14 cellular contexts compared by ENCODE assay signal in genomic region chr21:17391811-17392340, GRCh38.
"Had no signal": no experiment of that assay in that cellular context is flagged by ENCODE, and none has a peak within 500 bp of the region (broad histone marks: within the 10 kb centered on the region; RNA-seq: fewer than 3 reads in every experiment).

No MANE protein-coding gene starts in this region.

- H3K36me3 Mint-ChIP-seq: activated naive CD8-positive, alpha-beta T cell treated with anti-CD3 and anti-CD28 coated beads, Interleukin-2, amount 10 ng/mL, durations not matched to agents 7 days and 5 days; type B pancreatic cell had no signal

- ATAC-seq: activated T-cell treated with anti-CD3 and anti-CD28 coated beads, Interleukin-2, amount 50 U/mL, for 72 hours had no signal

- H3K27ac ChIP-seq: ovary had no signal

- H3K27me3 Mint-ChIP-seq: activated CD4-positive, alpha-beta memory T cell treated with anti-CD3 and anti-CD28 coated beads, Interleukin-2, amount 10 ng/mL, durations not matched to agents 7 days and 5 days; activated naive CD8-positive, alpha-beta T cell treated with anti-CD3 and anti-CD28 coated beads, Interleukin-2, amount 10 ng/mL, durations not matched to agents 7 days and 5 days; type B pancreatic cell had no signal

- H3K4me1 Mint-ChIP-seq: activated CD4-positive, alpha-beta memory T cell treated with anti-CD3 and anti-CD28 coated beads, Interleukin-2, amount 10 ng/mL, durations not matched to agents 7 days and 5 days; activated naive CD8-positive, alpha-beta T cell treated with anti-CD3 and anti-CD28 coated beads, Interleukin-2, amount 10 ng/mL, durations not matched to agents 7 days and 5 days had no signal

- H3K36me3 ChIP-seq: ovary had no signal

- DNase-seq: activated CD4-positive, alpha-beta memory T cell treated with anti-CD3 and anti-CD28 coated beads, Interleukin-2, amount 10 ng/mL, durations not matched to agents 7 days and 5 days; activated CD4-positive, alpha-beta T cell treated with anti-CD3 and anti-CD28 coated beads for 1 hour; activated gamma-delta T cell treated with Interleukin-2 at 50 U/mL for 16 hours; activated naive CD8-positive, alpha-beta T cell treated with anti-CD3 and anti-CD28 coated beads, Interleukin-2, amount 10 ng/mL, durations not matched to agents 7 days and 5 days; activated T-cell treated with anti-CD3 and anti-CD28 coated beads, Interleukin-2, amount 50 U/mL, for 72 hours; aorta; foreskin melanocyte; kidney glomerular epithelial cell; ovary; stimulated activated CD4-positive, alpha-beta T cell treated with anti-CD3 and anti-CD28 coated beads, Interleukin-12 subunit alpha, Interleukin-12 subunit beta, amount 100 ng/mL, for 4 hours; stimulated activated naive CD4-positive, alpha-beta T cell; substantia nigra had no signal

- H3K27ac Mint-ChIP-seq: activated CD4-positive, alpha-beta memory T cell treated with anti-CD3 and anti-CD28 coated beads, Interleukin-2, amount 10 ng/mL, durations not matched to agents 7 days and 5 days; activated naive CD8-positive, alpha-beta T cell treated with anti-CD3 and anti-CD28 coated beads, Interleukin-2, amount 10 ng/mL, durations not matched to agents 7 days and 5 days; activated T-cell treated with anti-CD3 and anti-CD28 coated beads, Interleukin-2, amount 50 U/mL, for 72 hours; T-helper 2 cell treated with Interferon-gamma antibody and Interleukin-4, amounts not matched to agents 5 μg/mL and 100 μg/mL, for 36 hours; type B pancreatic cell had no signal

- H3K4me3 Mint-ChIP-seq: activated CD4-positive, alpha-beta memory T cell treated with anti-CD3 and anti-CD28 coated beads, Interleukin-2, amount 10 ng/mL, durations not matched to agents 7 days and 5 days; activated naive CD8-positive, alpha-beta T cell treated with anti-CD3 and anti-CD28 coated beads, Interleukin-2, amount 10 ng/mL, durations not matched to agents 7 days and 5 days; activated T-cell treated with anti-CD3 and anti-CD28 coated beads, Interleukin-2, amount 50 U/mL, for 72 hours; T-helper 2 cell treated with Interferon-gamma antibody and Interleukin-4, amounts not matched to agents 5 μg/mL and 100 μg/mL, for 36 hours; type B pancreatic cell had no signal

- H3K4me3 ChIP-seq: ovary had no signal

- H3K9me3 Mint-ChIP-seq: activated CD4-positive, alpha-beta memory T cell treated with anti-CD3 and anti-CD28 coated beads, Interleukin-2, amount 10 ng/mL, durations not matched to agents 7 days and 5 days; activated naive CD8-positive, alpha-beta T cell treated with anti-CD3 and anti-CD28 coated beads, Interleukin-2, amount 10 ng/mL, durations not matched to agents 7 days and 5 days; activated T-cell treated with anti-CD3 and anti-CD28 coated beads, Interleukin-2, amount 50 U/mL, for 72 hours; T-helper 2 cell treated with Interferon-gamma antibody and Interleukin-4, amounts not matched to agents 5 μg/mL and 100 μg/mL, for 36 hours; type B pancreatic cell had no signal

- H3K9me3 ChIP-seq: ovary had no signal

- H3K27me3 ChIP-seq: ovary had no signal
